24 cellular contexts compared by ENCODE assay signal in the genomic region with DNA sequence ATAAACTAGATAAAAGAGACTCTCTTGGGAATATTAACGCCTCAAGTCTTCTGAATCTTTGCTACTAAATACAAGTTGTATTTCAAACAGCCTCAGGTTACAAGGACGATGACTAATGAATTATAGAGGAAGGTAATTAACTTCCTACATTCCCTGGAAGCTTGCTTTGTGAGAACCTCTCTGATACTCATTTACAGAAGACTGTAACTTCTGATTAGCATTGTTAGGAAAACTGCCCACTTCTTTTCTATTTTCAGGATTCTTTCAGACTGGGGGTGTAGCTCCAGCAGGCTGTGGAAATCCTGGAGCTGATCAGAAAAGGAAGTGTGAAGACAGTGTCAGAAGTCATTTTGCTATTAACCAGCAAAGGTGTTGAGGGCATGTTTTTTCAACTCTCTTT.
DNase-seq lines count a peak whose midpoint lies in the region; ATAC-seq, FAIRE-seq and TF ChIP-seq lines count a peak whose summit lies in the region.
"Had no signal": no experiment of that assay in that cellular context is flagged by ENCODE, and none has a peak within 500 bp of the region (broad histone marks: within the 10 kb centered on the region; RNA-seq: fewer than 3 reads in every experiment).

No MANE protein-coding gene starts in this region.

- 75% methylated on average over 2 of the region's 2 CpGs; no CpG with 5 or more reads in 1 of the 2 experiments for WGBS in ectodermal cell, 2 experiments

- H3K36me3 Mint-ChIP-seq in Calu3 (ENCODE audit: insufficient read depth, unreplicated experiment) = no peaks in the 10 kb centered on the region
- H3K36me3 Mint-ChIP-seq in nephron (ENCODE audit: low read depth) = no peaks in the 10 kb centered on the region
- H3K36me3 Mint-ChIP-seq: CD8-positive, alpha-beta memory T cell; immature natural killer cell had no signal

- no peaks in the 10 kb centered on the region for H3K27me3 Mint-ChIP-seq in Calu3 (ENCODE audit: unreplicated experiment)
- H3K27me3 Mint-ChIP-seq in nephron (ENCODE audit: low read depth) = peaks cover 6% of the 10 kb centered on the region
- H3K27me3 Mint-ChIP-seq: CD8-positive, alpha-beta memory T cell had no signal

- H3K4me3 ChIP-seq in ectodermal cell (ENCODE audit: insufficient read depth, low read depth, low read length) = no peak overlapping the region
- H3K4me3 ChIP-seq: body of pancreas, coronary artery, GM12878, upper lobe of right lung had no signal

- H3K27ac ChIP-seq in ectodermal cell (ENCODE audit: insufficient read depth, low read depth, low read length, poor library complexity, severe bottlenecking) = peak overlapping the region; percentile 29
- H3K27ac ChIP-seq: body of pancreas, coronary artery, upper lobe of right lung had no signal

- TF ChIP-seq CTCF in Calu3 (IDR thresholded peaks at IDR 0.05; ENCODE audit: unreplicated experiment) = no peak
- no peak for TF ChIP-seq CTCF in nephron (IDR thresholded peaks at IDR 0.05; ENCODE audit: unreplicated experiment in 3 of 3)

- peaks cover 38% of the 10 kb centered on the region for H3K4me1 Mint-ChIP-seq in Calu3 (ENCODE audit: low read depth, unreplicated experiment)
- peaks cover 5% of the 10 kb centered on the region for H3K4me1 Mint-ChIP-seq in nephron
- H3K4me1 Mint-ChIP-seq: CD8-positive, alpha-beta memory T cell; immature natural killer cell had no signal

- intact Hi-C loops in Calu3 (cut with micrococcal nuclease; ENCODE audit: unreplicated experiment) = no loop called here

- peaks cover 4% of the 10 kb centered on the region for H3K4me1 ChIP-seq in ectodermal cell (ENCODE audit: control insufficient read depth, insufficient read depth, low read length)
- H3K4me1 ChIP-seq: body of pancreas, upper lobe of right lung had no signal

- CTCF ChIA-PET in Calu3 (lab: Charles Lee) = interaction anchor here (0.6 to 1.5 kb wide), 12 partner anchors 9 to 306 kb away, joined by 3 to 16 read pairs (median 4); no protein-coding TSS in a partner anchor

- no peaks in the 10 kb centered on the region for H3K36me3 ChIP-seq in ectodermal cell (ENCODE audit: control insufficient read depth, insufficient read depth, low read length)
- H3K36me3 ChIP-seq: upper lobe of right lung had no signal

- peak; percentile 17 for DNase-seq in Calu3
- DNase-seq in M059J (ENCODE audit: low read depth) = peak; percentile 79
- no peak for DNase-seq in urothelium cell line (ENCODE audit: low spot score)
- no peak for DNase-seq in C1 segment of cervical spinal cord (lab: John Stamatoyannopoulos, UW)
- no peak for DNase-seq in RPMI8226
- DNase-seq: activated CD4-positive, alpha-beta T cell treated with anti-CD3 and anti-CD28 coated beads, Interleukin-2, amount 50 U/mL, for 4 hours; activated naive CD4-positive, alpha-beta T cell treated with anti-CD3 and anti-CD28 coated beads, Interleukin-2, amount 50 U/mL, for 16 hours; activated T-cell treated with anti-CD3 and anti-CD28 coated beads, Interleukin-2, amount 50 U/mL, for 4 hours; body of pancreas; CD8-positive, alpha-beta memory T cell; erythroblast; GDM1; immature natural killer cell; KBM-7; NCI-H1048; NCI-H748 treated with DMSO at 0.1 percent for 48 hours; OCI-M1; upper lobe of right lung had no signal

- no peaks in the 10 kb centered on the region for H3K27me3 ChIP-seq in ectodermal cell (ENCODE audit: control insufficient read depth, insufficient read depth, low read length, poor library complexity, severe bottlenecking)
- H3K27me3 ChIP-seq: body of pancreas, upper lobe of right lung had no signal

- H3K9me3 ChIP-seq in ectodermal cell (ENCODE audit: control insufficient read depth, low read length) = no peaks in the 10 kb centered on the region
- H3K9me3 ChIP-seq: body of pancreas, upper lobe of right lung had no signal

- H3K27ac Mint-ChIP-seq in Calu3 (ENCODE audit: unreplicated experiment) (peak overlapping the region; percentile 90), nephron (peak overlapping the region; percentile 8 to 72 (median 62))
- H3K27ac Mint-ChIP-seq: CD8-positive, alpha-beta memory T cell; immature natural killer cell; stimulated activated naive CD8-positive, alpha-beta T cell treated with anti-CD3 and anti-CD28 coated beads, Interleukin-15, Interleukin-2, amounts not matched to agents 100 ng/mL and 50 ng/mL, for 24 hours had no signal

- peak overlapping the region; percentile 40 for H3K4me3 Mint-ChIP-seq in Calu3 (ENCODE audit: low read depth, unreplicated experiment)
- no peak overlapping the region for H3K4me3 Mint-ChIP-seq in nephron
- H3K4me3 Mint-ChIP-seq: activated T-cell treated with anti-CD3 and anti-CD28 coated beads, Interleukin-2, amount 50 U/mL, for 4 hours; CD8-positive, alpha-beta memory T cell; immature natural killer cell; stimulated activated naive CD8-positive, alpha-beta T cell treated with anti-CD3 and anti-CD28 coated beads, Interleukin-15, Interleukin-2, amounts not matched to agents 100 ng/mL and 50 ng/mL, for 24 hours had no signal

- H3K9me3 Mint-ChIP-seq in Calu3 (ENCODE audit: low read depth, unreplicated experiment) (no peaks in the 10 kb centered on the region), nephron (peaks cover 14% of the 10 kb centered on the region)

- BruUV-seq in Calu3 (replicated peaks; lab: Mats Ljungman, UMichigan) = no TSS peak

- no peak for FAIRE-seq in urothelium cell line (lab: Jason Lieb, UNC)
- FAIRE-seq: GM12878 had no signal

- ATAC-seq in HG03039 (IDR thresholded peaks at IDR 0.05; ENCODE audit: unreplicated experiment) = no peak
- ATAC-seq: activated T-cell treated with anti-CD3 and anti-CD28 coated beads, Interleukin-2, amount 50 U/mL, for 4 hours; body of pancreas; GM12878; upper lobe of right lung had no signal

Comparison
In these comparisons a context has a peak if more than half of its experiments do, and no peak if none do; other contexts are left out.
1. DNase-seq: peak in Calu3 (single experiment) and M059J (single experiment); none in urothelium cell line (single experiment), C1 segment of cervical spinal cord (0 of 14) and RPMI8226 (single experiment).